Comparison of ENCODE assay signal across 21 cellular contexts in genomic region chr10:125002044-125002422, GRCh38.
DNase-seq lines count a peak whose midpoint lies in the region; ATAC-seq, FAIRE-seq and TF ChIP-seq lines count a peak whose summit lies in the region.
"Had no signal": no experiment of that assay in that cellular context is flagged by ENCODE, and none has a peak within 500 bp of the region (broad histone marks: within the 10 kb centered on the region; RNA-seq: fewer than 3 reads in every experiment).

No MANE protein-coding gene starts in this region.

- peaks cover 20% of the 10 kb centered on the region for H3K36me3 Mint-ChIP-seq in osteocyte (ENCODE audit: unreplicated experiment)
- H3K36me3 Mint-ChIP-seq: CD4-positive, CD25-positive, alpha-beta regulatory T cell had no signal

- ATAC-seq in left cardiac atrium (no peak), upper lobe of right lung (no peak), GM19463 (IDR thresholded peaks at IDR 0.05; ENCODE audit: unreplicated experiment) (no peak), left colon (no peak)
- ATAC-seq: activated CD4-positive, alpha-beta T cell treated with anti-CD3 and anti-CD28 coated beads for 36 hours had no signal

- peaks cover 25% of the 10 kb centered on the region for H3K4me1 Mint-ChIP-seq in osteocyte (ENCODE audit: unreplicated experiment)
- H3K4me1 Mint-ChIP-seq: activated CD4-positive, alpha-beta T cell treated with anti-CD3 and anti-CD28 coated beads for 36 hours; CD4-positive, CD25-positive, alpha-beta regulatory T cell had no signal

- H3K27me3 ChIP-seq in cardiac muscle cell (no peaks in the 10 kb centered on the region), upper lobe of right lung (no peaks in the 10 kb centered on the region)
- H3K27me3 ChIP-seq: neutrophil had no signal

- no peak for DNase-seq in cardiac muscle cell (ENCODE audit: low read depth in 1 of 2, low spot score in 1 of 2)
- no peak for DNase-seq in left cardiac atrium
- DNase-seq in epithelial cell of prostate (ENCODE audit: low read depth, low spot score), result no peak
- no peak for DNase-seq in osteocyte (ENCODE audit: extremely low spot score, unreplicated experiment)
- DNase-seq in upper lobe of right lung, result peak; percentile 53
- DNase-seq in D721Med (ENCODE audit: insufficient read length, low spot score), result no peak
- DNase-seq in left colon, result no peak
- DNase-seq: activated CD4-positive, alpha-beta T cell treated with anti-CD3 and anti-CD28 coated beads for 36 hours; CD4-positive, CD25-positive, alpha-beta regulatory T cell; DMS79; Kasumi-1; NCI-H1417; NCI-H748 treated with DMSO at 0.1 percent for 48 hours; small intestine; T-helper 9 cell; trophoblast cell had no signal

- H3K9me3 ChIP-seq in cardiac muscle cell (ENCODE audit: low read depth) (no peaks in the 10 kb centered on the region), upper lobe of right lung (no peaks in the 10 kb centered on the region)
- H3K9me3 ChIP-seq: HAP-1, neutrophil had no signal

- no peaks in the 10 kb centered on the region for H3K4me1 ChIP-seq in cardiac muscle cell (ENCODE audit: low read depth)
- H3K4me1 ChIP-seq in upper lobe of right lung, result peaks cover 24% of the 10 kb centered on the region
- H3K4me1 ChIP-seq: HAP-1 had no signal

- no peak overlapping the region for H3K4me3 Mint-ChIP-seq in osteocyte (ENCODE audit: unreplicated experiment)
- H3K4me3 Mint-ChIP-seq: activated CD4-positive, alpha-beta T cell treated with anti-CD3 and anti-CD28 coated beads for 36 hours; CD4-positive, CD25-positive, alpha-beta regulatory T cell had no signal

- no peaks in the 10 kb centered on the region for H3K27me3 Mint-ChIP-seq in osteocyte (ENCODE audit: unreplicated experiment)
- H3K27me3 Mint-ChIP-seq: activated CD4-positive, alpha-beta T cell treated with anti-CD3 and anti-CD28 coated beads for 36 hours; CD4-positive, CD25-positive, alpha-beta regulatory T cell had no signal

- H3K27ac Mint-ChIP-seq in osteocyte (ENCODE audit: unreplicated experiment), result peak overlapping the region; percentile 50
- H3K27ac Mint-ChIP-seq: activated CD4-positive, alpha-beta T cell treated with anti-CD3 and anti-CD28 coated beads for 36 hours; CD4-positive, CD25-positive, alpha-beta regulatory T cell had no signal

- peak overlapping the region; percentile 54 for H3K27ac ChIP-seq in cardiac muscle cell
- peak overlapping the region; percentile 61 for H3K27ac ChIP-seq in epithelial cell of prostate
- peak overlapping the region; percentile 58 for H3K27ac ChIP-seq in upper lobe of right lung
- H3K27ac ChIP-seq: neutrophil, SK-N-MC had no signal

- H3K36me3 ChIP-seq in cardiac muscle cell, result peaks cover 20% of the 10 kb centered on the region
- peaks cover 43% of the 10 kb centered on the region for H3K36me3 ChIP-seq in upper lobe of right lung

- no peak for FAIRE-seq in D721Med (lab: Jason Lieb, UNC)
- FAIRE-seq: keratinocyte, small intestine had no signal

- no peak overlapping the region for H3K4me3 ChIP-seq in cardiac muscle cell
- no peak overlapping the region for H3K4me3 ChIP-seq in upper lobe of right lung
- H3K4me3 ChIP-seq: HAP-1, SK-N-MC had no signal

- H3K9me3 Mint-ChIP-seq in osteocyte (ENCODE audit: unreplicated experiment), result no peaks in the 10 kb centered on the region
- H3K9me3 Mint-ChIP-seq: CD4-positive, CD25-positive, alpha-beta regulatory T cell had no signal

- TF ChIP-seq CTCF in cardiac muscle cell (IDR thresholded peaks at IDR 0.05; ENCODE audit: low read depth, low read length) (no peak), osteocyte (IDR thresholded peaks at IDR 0.05) (no peak), upper lobe of right lung (IDR thresholded peaks at IDR 0.05) (no peak), D721Med (IDR thresholded peaks at IDR 0.05; ENCODE audit: insufficient read depth, missing control alignments) (no peak)

- intact Hi-C loops in left cardiac atrium (cut with DNase I), result loop anchor here in 1 of 2 donors (5.0 kb wide), 1 partner anchor 55 kb away; no protein-coding TSS in a partner anchor
- intact Hi-C loops in upper lobe of right lung (cut with DNase I), result no loop called here
- intact Hi-C loops in left colon (cut with DNase I, micrococcal nuclease), result no loop called here
